Comparison of ENCODE assay signal across 21 cellular contexts in genomic region chr7:84144480-84144879, GRCh38. TPM values are rescaled to one million over a fixed set of nuclear protein-coding genes. Genes with fewer than 3 reads are reported as not detected.
DNase-seq lines count a peak whose midpoint lies in the region; ATAC-seq, FAIRE-seq and TF ChIP-seq lines count a peak whose summit lies in the region.
"Had no signal": no experiment of that assay in that cellular context is flagged by ENCODE, and none has a peak within 500 bp of the region (broad histone marks: within the 10 kb centered on the region; RNA-seq: fewer than 3 reads in every experiment).

No MANE protein-coding gene starts in this region.

- H3K36me3 ChIP-seq in K562 (ENCODE audit: control insufficient read depth, insufficient read depth, low read length) (no peaks in the 10 kb centered on the region), iPS-20b (ENCODE audit: insufficient read depth, low read depth, low read length) (no peaks in the 10 kb centered on the region)
- H3K36me3 ChIP-seq: stomach, upper lobe of left lung had no signal

- peak overlapping the region; percentile 77 for H3K4me2 ChIP-seq in A549
- no peak overlapping the region for H3K4me2 ChIP-seq in K562 (ENCODE audit: insufficient read depth, low read length)

- CTCF ChIA-PET in A549 (lab: Yijun Ruan, JAX) (no interaction called here), K562 (lab: Yijun Ruan, JAX; ENCODE audit: low intra/inter-chr PET ratio) (no interaction called here)

- H3K9me3 ChIP-seq in A549: no peaks in the 10 kb centered on the region
- H3K9me3 ChIP-seq in K562 (replicated peaks; ENCODE audit: control insufficient read depth, insufficient read depth, low read depth, low read length): no peaks in the 10 kb centered on the region
- no peaks in the 10 kb centered on the region for H3K9me3 ChIP-seq in iPS-20b (ENCODE audit: insufficient read depth, low read depth, low read length)
- H3K9me3 ChIP-seq: stomach, upper lobe of left lung had no signal

- TF ChIP-seq CTCF in A549 (IDR thresholded peaks at IDR 0.05) (no peak), K562 (IDR thresholded peaks at IDR 0.05 in 2 of 3, conservative IDR thresholded peaks at IDR 0.05 in 1 of 3; ENCODE audit: insufficient read depth in 2 of 3, low read depth in 1 of 3, low read length in 3 of 3) (no peak)

- in situ Hi-C loops in K562 (cut with MboI): no loop called here

- no peaks in the 10 kb centered on the region for H3K9me1 ChIP-seq in K562 (ENCODE audit: control insufficient read depth, insufficient read depth, low read length)

- FAIRE-seq in A549 (lab: Jason Lieb, UNC) (peak; percentile 23), K562 (lab: Jason Lieb, UNC) (no peak)

- H2AFZ ChIP-seq in K562 (ENCODE audit: low read depth, low read length): no peak overlapping the region
- H2AFZ ChIP-seq: parathyroid adenoma had no signal

- no peak for TF ChIP-seq EP300 in A549 (IDR thresholded peaks at IDR 0.05)
- TF ChIP-seq EP300 in K562 (IDR thresholded peaks at IDR 0.05; ENCODE audit: low read length): no peak

- H3K4me3 ChIP-seq in A549 (peak overlapping the region; percentile 6; the same call in 1 of the 3 replicates), K562 (no peak overlapping the region), iPS-20b (ENCODE audit: low read length) (peak overlapping the region; percentile 31; the same call in 1 of the 2 replicates)
- H3K4me3 ChIP-seq: stomach, upper lobe of left lung had no signal

- no peaks in the 10 kb centered on the region for H3K79me2 ChIP-seq in K562 (ENCODE audit: control insufficient read depth, insufficient read depth, low read length)
- H3K79me2 ChIP-seq: parathyroid adenoma had no signal

- no TSS peak for BruUV-seq in K562 (replicated peaks; lab: Mats Ljungman, UMichigan)

- H3K4me1 ChIP-seq in A549 (peaks cover 34% of the 10 kb centered on the region), K562 (replicated peaks in 1 of 2; ENCODE audit: control insufficient read depth in 2 of 2, insufficient read depth in 2 of 2, low read length in 2 of 2) (no peaks in the 10 kb centered on the region), iPS-20b (ENCODE audit: insufficient read depth, low read length) (peaks cover 53% of the 10 kb centered on the region)
- H3K4me1 ChIP-seq: parathyroid adenoma, upper lobe of left lung had no signal

- POLR2A ChIA-PET in A549 (lab: Yijun Ruan, JAX) (no interaction called here), K562 (lab: Yijun Ruan, JAX) (no interaction called here)

- intact Hi-C loops in K562 (cut with micrococcal nuclease): no loop called here

- TF ChIP-seq RAD21 in A549 (conservative IDR thresholded peaks at IDR 0.05 in 1 of 2, IDR thresholded peaks at IDR 0.05 in 1 of 2) (no peak), K562 (CRISPR knock-in tag; conservative IDR thresholded peaks at IDR 0.05 in 1 of 2, IDR thresholded peaks at IDR 0.05 in 1 of 2) (no peak)

- H3K27ac ChIP-seq in A549 (peak overlapping the region; percentile 70 to 85), K562 (ENCODE audit: extremely low read depth, low read depth, low read length) (no peak overlapping the region), iPS-20b (ENCODE audit: low read length) (peak overlapping the region; percentile 78)
- H3K27ac ChIP-seq: parathyroid adenoma, stomach, upper lobe of left lung had no signal

- H3K9ac ChIP-seq in K562 (ENCODE audit: insufficient read depth in 1 of 2, low read depth in 2 of 2, low read length in 2 of 2): no peak overlapping the region
- peak overlapping the region; percentile 64; the same call in 1 of the 2 replicates for H3K9ac ChIP-seq in iPS-20b (ENCODE audit: low read depth, low read length)
- H3K9ac ChIP-seq: parathyroid adenoma had no signal

- TF ChIP-seq POLR2A in A549 (IDR thresholded peaks at IDR 0.05; ENCODE audit: low read length): no peak
- TF ChIP-seq POLR2A in K562 (conservative IDR thresholded peaks at IDR 0.05): no peak

- ATAC-seq in A549 (no peak), K562 (no peak), GM19463 (IDR thresholded peaks at IDR 0.05; ENCODE audit: unreplicated experiment) (no peak), GM21723 (IDR thresholded peaks at IDR 0.05; ENCODE audit: unreplicated experiment) (no peak)
- ATAC-seq: CD8-positive, alpha-beta T cell; left lobe of liver had no signal

- H3K27me3 ChIP-seq in K562 (ENCODE audit: control insufficient read depth in 2 of 2, insufficient read depth in 2 of 2, low read length in 2 of 2) (no peaks in the 10 kb centered on the region), iPS-20b (ENCODE audit: insufficient read depth, low read length) (no peaks in the 10 kb centered on the region)
- H3K27me3 ChIP-seq: stomach, upper lobe of left lung had no signal

- H4K20me1 ChIP-seq in K562 (replicated peaks; ENCODE audit: control insufficient read depth, insufficient read depth, low read length): no peaks in the 10 kb centered on the region

- peak in 1 of 2 experiments; percentile 45 for DNase-seq in A549 (ENCODE audit: low read depth in 1 of 2, low spot score in 1 of 2)
- DNase-seq in HT-29 (ENCODE audit: low spot score): peak; percentile 41
- no peak for DNase-seq in K562 (ENCODE audit: extremely low read depth in 1 of 4, low spot score in 3 of 4)
- DNase-seq in NCI-H2081 treated with DMSO at 0.1 percent for 48 hours (lab: John Stamatoyannopoulos, UW): no peak
- no peak for DNase-seq in SW 1271 (lab: John Stamatoyannopoulos, UW)
- DNase-seq: activated naive CD4-positive, alpha-beta T cell; aorta; CD8-positive, alpha-beta T cell; cerebellar nuclear complex; effector memory CD4-positive, alpha-beta T cell; foreskin melanocyte; NCI-H146; NCI-H2227 treated with DMSO at 0.1 percent for 48 hours; stomach; T-helper 1 cell; upper lobe of left lung had no signal

- 25% methylated on average over 3 of the region's 3 CpGs for WGBS in A549 (ENCODE audit: missing lambda C conversion rate)
- WGBS in K562 (ENCODE audit: insufficient coverage, low coverage, missing lambda C conversion rate): 1% methylated on average over 3 of the region's 3 CpGs

TF ChIP-seq in A549, 52 proteins besides CTCF, POLR2A, EP300 and RAD21 (continues in another document):
- TF ChIP-seq EHF (CRISPR knock-in tag; IDR thresholded peaks at IDR 0.05) (no peak), CHD4 (IDR thresholded peaks at IDR 0.05; ENCODE audit: borderline replicate concordance) (no peak), KDM5A (IDR thresholded peaks at IDR 0.05) (no peak), HOXA7 (CRISPR knock-in tag; IDR thresholded peaks at IDR 0.05) (no peak), GATA3 (IDR thresholded peaks at IDR 0.05; ENCODE audit: borderline replicate concordance) (no peak), MAZ (IDR thresholded peaks at IDR 0.05; ENCODE audit: borderline replicate concordance, low read depth, low read length) (no peak), FOSL2 (IDR thresholded peaks at IDR 0.05) (no peak), FOSL2 (CRISPR knock-in tag; IDR thresholded peaks at IDR 0.05) (peak; percentile 47; the same call in 1 of the 2 replicates), RNF2 (IDR thresholded peaks at IDR 0.05; ENCODE audit: borderline replicate concordance, low read depth) (no peak), HEYL (CRISPR knock-in tag; IDR thresholded peaks at IDR 0.05) (no peak)

TF ChIP-seq in K562, 482 proteins besides CTCF, POLR2A, EP300 and RAD21 (continues in another document):
- TF ChIP-seq CBX1 (IDR thresholded peaks at IDR 0.05; ENCODE audit: low read depth): no peak
- TF ChIP-seq CHAMP1 (IDR thresholded peaks at IDR 0.05): no peak
- peak; percentile 66 for TF ChIP-seq ZNF316 (IDR thresholded peaks at IDR 0.05)
- TF ChIP-seq MAFF (IDR thresholded peaks at IDR 0.05; ENCODE audit: low read length): peak; percentile 15; the same call in 1 of the 2 replicates

RNA-seq across cellular contexts. Expression of gene SEMA3A, which starts 50.1 kb away (rescaled TPM):
- polyA plus RNA-seq in A549 (2011; rRNA removed): 19.1 and 19.9 TPM in 2 replicates
- 1.3 and 1.5 TPM in 2 replicates for polyA plus RNA-seq in A549 (2012; cell fraction: cytosol; rRNA removed)
- polyA plus RNA-seq in A549 (2012; cell fraction: nucleus; rRNA removed): 1.3 and 1.5 TPM in 2 replicates
- polyA plus RNA-seq in A549 (2017; fragmentation: RNase III; extraction: RNeasy Plus Mini Kit Qiagen cat#74134 plus additional on column Dnase treatment): 3.6 to 4.3 TPM (median 4.2 TPM) in 3 replicates
- 13.2 and 14.6 TPM in 2 replicates for polyA minus RNA-seq in A549 (2011; rRNA and poly(A)+ RNA removed)
- total RNA-seq in HT-29 (2014; rRNA removed; shearing (Covaris generic)): 7.2 and 9.4 TPM in 2 replicates
- 6.0 and 7.6 TPM in 2 replicates for total RNA-seq in K562 (2011; cell fraction: chromatin; rRNA removed; ENCODE audit: low replicate concordance)
- total RNA-seq in K562 (2011; cell fraction: nucleolus; rRNA removed): 1.0 and 2.5 TPM in 2 replicates
- total RNA-seq in K562 (2011; cell fraction: nucleoplasm; rRNA removed): 3.1 and 4.8 TPM in 2 replicates
- 0.50 and 1.3 TPM in 2 replicates for total RNA-seq in K562 (2014; rRNA removed)
- 1.5 and 1.7 TPM in 2 replicates for total RNA-seq in K562 (2014; rRNA removed; fragmentation: Illumina TruSeq; extraction: Trizol)
- 3.0 and 3.1 TPM in 2 replicates for total RNA-seq in K562 (2015; rRNA removed; fragmentation: Illumina TruSeq; extraction: Trizol)
- 1.4 and 1.5 TPM in 2 replicates for total RNA-seq in K562 (2021)
- 1.2 and 1.6 TPM in 2 replicates for polyA plus RNA-seq in K562 (2011; rRNA removed)
- 0.31 and 0.49 TPM in 2 replicates for polyA plus RNA-seq in K562 (2011; cell fraction: cytosol; rRNA removed)
- 1.3 and 1.9 TPM in 2 replicates for polyA plus RNA-seq in K562 (2011; cell fraction: nucleus; rRNA removed)
- 1.2 and 1.6 TPM in 2 replicates for polyA plus RNA-seq in K562 (2012)
- polyA plus RNA-seq in K562 (2014; fragmentation: Illumina TruSeq; extraction: Trizol): 0.84 and 0.86 TPM in 2 replicates
- under 1 TPM; 0.36 to 0.37 TPM for polyA plus RNA-seq in K562 (2014; fragmentation: Nextera tagmentation; extraction: Ambion mirVana)
- polyA plus RNA-seq in K562 (2014; rRNA removed): 0.53 and 1.1 TPM in 2 replicates
- 5.8 and 6.2 TPM in 2 replicates for polyA minus RNA-seq in K562 (2011; rRNA and poly(A)+ RNA removed)
- polyA minus RNA-seq in K562 (2011; cell fraction: cytosol; rRNA and poly(A)+ RNA removed): 2.5 and 3.0 TPM in 2 replicates
- polyA minus RNA-seq in K562 (2011; cell fraction: nucleus; rRNA and poly(A)+ RNA removed): 3.6 and 8.6 TPM in 2 replicates

Comparison
In these comparisons a context has a peak if more than half of its experiments do, and no peak if none do; other contexts are left out.
1. Of the 35 proteins assayed by ChIP-seq in both K562 and A549: peak only in K562: none; only in A549: none; in both: MAFK; in neither: 34.